Comparison of ENCODE assay signal across 1 cellular context in genomic region chr2:41709702-41710599, GRCh38.
TF ChIP-seq lines count a peak whose summit lies in the region.

No MANE protein-coding gene starts in this region.

TF ChIP-seq in SK-N-SH, 30 proteins besides CTCF, POLR2A, EP300 and RAD21 (continued from another document):
- TF ChIP-seq, protein P1, sequence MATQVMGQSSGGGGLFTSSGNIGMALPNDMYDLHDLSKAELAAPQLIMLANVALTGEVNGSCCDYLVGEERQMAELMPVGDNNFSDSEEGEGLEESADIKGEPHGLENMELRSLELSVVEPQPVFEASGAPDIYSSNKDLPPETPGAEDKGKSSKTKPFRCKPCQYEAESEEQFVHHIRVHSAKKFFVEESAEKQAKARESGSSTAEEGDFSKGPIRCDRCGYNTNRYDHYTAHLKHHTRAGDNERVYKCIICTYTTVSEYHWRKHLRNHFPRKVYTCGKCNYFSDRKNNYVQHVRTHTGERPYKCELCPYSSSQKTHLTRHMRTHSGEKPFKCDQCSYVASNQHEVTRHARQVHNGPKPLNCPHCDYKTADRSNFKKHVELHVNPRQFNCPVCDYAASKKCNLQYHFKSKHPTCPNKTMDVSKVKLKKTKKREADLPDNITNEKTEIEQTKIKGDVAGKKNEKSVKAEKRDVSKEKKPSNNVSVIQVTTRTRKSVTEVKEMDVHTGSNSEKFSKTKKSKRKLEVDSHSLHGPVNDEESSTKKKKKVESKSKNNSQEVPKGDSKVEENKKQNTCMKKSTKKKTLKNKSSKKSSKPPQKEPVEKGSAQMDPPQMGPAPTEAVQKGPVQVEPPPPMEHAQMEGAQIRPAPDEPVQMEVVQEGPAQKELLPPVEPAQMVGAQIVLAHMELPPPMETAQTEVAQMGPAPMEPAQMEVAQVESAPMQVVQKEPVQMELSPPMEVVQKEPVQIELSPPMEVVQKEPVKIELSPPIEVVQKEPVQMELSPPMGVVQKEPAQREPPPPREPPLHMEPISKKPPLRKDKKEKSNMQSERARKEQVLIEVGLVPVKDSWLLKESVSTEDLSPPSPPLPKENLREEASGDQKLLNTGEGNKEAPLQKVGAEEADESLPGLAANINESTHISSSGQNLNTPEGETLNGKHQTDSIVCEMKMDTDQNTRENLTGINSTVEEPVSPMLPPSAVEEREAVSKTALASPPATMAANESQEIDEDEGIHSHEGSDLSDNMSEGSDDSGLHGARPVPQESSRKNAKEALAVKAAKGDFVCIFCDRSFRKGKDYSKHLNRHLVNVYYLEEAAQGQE (IDR thresholded peaks at IDR 0.05; ENCODE audit: low read depth, low read length) = no peak
- TF ChIP-seq RXRA (IDR thresholded peaks at IDR 0.05; ENCODE audit: borderline replicate concordance, low read depth) (no peak), GATA2 (CRISPR knock-in tag; IDR thresholded peaks at IDR 0.05) (no peak), TCF12 (IDR thresholded peaks at IDR 0.05) (no peak), FOXM1 (IDR thresholded peaks at IDR 0.05; ENCODE audit: low read depth) (no peak), ELF1 (IDR thresholded peaks at IDR 0.05) (no peak), EZH2phosphoT487 (IDR thresholded peaks at IDR 0.05; ENCODE audit: borderline replicate concordance, low read depth) (no peak)
- TF ChIP-seq, protein P2, sequence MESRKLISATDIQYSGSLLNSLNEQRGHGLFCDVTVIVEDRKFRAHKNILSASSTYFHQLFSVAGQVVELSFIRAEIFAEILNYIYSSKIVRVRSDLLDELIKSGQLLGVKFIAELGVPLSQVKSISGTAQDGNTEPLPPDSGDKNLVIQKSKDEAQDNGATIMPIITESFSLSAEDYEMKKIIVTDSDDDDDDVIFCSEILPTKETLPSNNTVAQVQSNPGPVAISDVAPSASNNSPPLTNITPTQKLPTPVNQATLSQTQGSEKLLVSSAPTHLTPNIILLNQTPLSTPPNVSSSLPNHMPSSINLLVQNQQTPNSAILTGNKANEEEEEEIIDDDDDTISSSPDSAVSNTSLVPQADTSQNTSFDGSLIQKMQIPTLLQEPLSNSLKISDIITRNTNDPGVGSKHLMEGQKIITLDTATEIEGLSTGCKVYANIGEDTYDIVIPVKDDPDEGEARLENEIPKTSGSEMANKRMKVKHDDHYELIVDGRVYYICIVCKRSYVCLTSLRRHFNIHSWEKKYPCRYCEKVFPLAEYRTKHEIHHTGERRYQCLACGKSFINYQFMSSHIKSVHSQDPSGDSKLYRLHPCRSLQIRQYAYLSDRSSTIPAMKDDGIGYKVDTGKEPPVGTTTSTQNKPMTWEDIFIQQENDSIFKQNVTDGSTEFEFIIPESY (IDR thresholded peaks at IDR 0.05; ENCODE audit: borderline replicate concordance, low read depth) = no peak
